In genomic region chr3:87047857-87048256, GRCh38 we compare ENCODE assay signal across 30 cellular contexts. TPM values are rescaled to one million over a fixed set of nuclear protein-coding genes. Genes with fewer than 3 reads are reported as not detected.
A peak's percentile ranks its signal among the peaks of the same experiment; 100 is the strongest.
DNase-seq lines count a peak whose midpoint lies in the region; ATAC-seq and TF ChIP-seq lines count a peak whose summit lies in the region.
"Had no signal": no experiment of that assay in that cellular context is flagged by ENCODE, and none has a peak within 500 bp of the region (broad histone marks: within the 10 kb centered on the region; RNA-seq: fewer than 3 reads in every experiment).

No MANE protein-coding gene starts in this region.

- no peaks in the 10 kb centered on the region for H3K79me2 ChIP-seq in neural progenitor cell (ENCODE audit: low read depth)
- H3K79me2 ChIP-seq: parathyroid adenoma had no signal

- no peaks in the 10 kb centered on the region for H3F3A ChIP-seq in neural progenitor cell (ENCODE audit: low read depth)

- no peaks in the 10 kb centered on the region for H3K9me3 Mint-ChIP-seq in neural progenitor cell
- H3K9me3 Mint-ChIP-seq: activated naive CD4-positive, alpha-beta T cell treated with anti-CD3 and anti-CD28 coated beads, Interleukin-2, amount 50 U/mL, for 24 hours; activated T-helper 2 cell treated with anti-CD3 and anti-CD28 coated beads, Interferon-gamma antibody, Interleukin-2, Interleukin-4, amounts not matched to agents 10 μg/mL and 5 μg/mL and 100 μg/mL, durations not matched to agents 14 hours and 24 hours and 36 hours had no signal

- peak overlapping the region; percentile 57 for H2AFZ ChIP-seq in neural progenitor cell (replicated peaks)
- H2AFZ ChIP-seq: parathyroid adenoma had no signal

- 58 to 67% (median 62%) methylated on average over 2 of the region's 2 CpGs for WGBS in heart left ventricle, 4 donors

- TF ChIP-seq CTCF in neural progenitor cell (IDR thresholded peaks at IDR 0.05) = no peak
- TF ChIP-seq CTCF in heart left ventricle (IDR thresholded peaks at IDR 0.05) = no peak

- H3K4me1 ChIP-seq in neural progenitor cell (no peaks in the 10 kb centered on the region), heart left ventricle (no peaks in the 10 kb centered on the region)
- H3K4me1 ChIP-seq: breast epithelium, Caco-2, lower lobe of right lung, parathyroid adenoma had no signal

- DNase-seq in neural progenitor cell (ENCODE audit: low spot score) = no peak
- no peak for DNase-seq in stimulated activated naive CD4-positive, alpha-beta T cell (lab: John Stamatoyannopoulos, UW)
- no peak for DNase-seq in MG63
- DNase-seq in AML-193 (lab: John Stamatoyannopoulos, UW) = no peak
- no peak for DNase-seq in heart left ventricle
- DNase-seq: activated CD8-positive, alpha-beta T cell treated with anti-CD3 and anti-CD28 coated beads for 36 hours; C1 segment of cervical spinal cord; Caco-2; DMS79; effector CD4-positive, alpha-beta T cell; foreskin melanocyte; GDM1; HCEC 1CT; kidney glomerular epithelial cell; lower lobe of right lung; MV-4-11; NCI-H510A; OCI-M1; right cardiac atrium; stimulated activated CD4-positive, alpha-beta T cell treated with anti-CD3 and anti-CD28 coated beads, Interleukin-2, amount 100 ng/mL, for 24 hours; trophoblast cell had no signal

- no peak overlapping the region for H3K9ac ChIP-seq in neural progenitor cell
- H3K9ac ChIP-seq: KMS-11, parathyroid adenoma had no signal

- intact Hi-C loops in heart left ventricle (cut with DNase I) = no loop called here

- no peak overlapping the region for H3K27ac ChIP-seq in neural progenitor cell
- H3K27ac ChIP-seq in heart left ventricle = no peak overlapping the region
- H3K27ac ChIP-seq: breast epithelium, KMS-11, lower lobe of right lung, parathyroid adenoma had no signal

- no peak overlapping the region for H3K4me3 Mint-ChIP-seq in neural progenitor cell
- H3K4me3 Mint-ChIP-seq: activated CD8-positive, alpha-beta T cell treated with anti-CD3 and anti-CD28 coated beads for 36 hours; activated naive CD4-positive, alpha-beta T cell treated with anti-CD3 and anti-CD28 coated beads, Interleukin-2, amount 50 U/mL, for 24 hours had no signal

- H3K27me3 Mint-ChIP-seq in neural progenitor cell (ENCODE audit: insufficient read depth, low read depth) = no peaks in the 10 kb centered on the region
- H3K27me3 Mint-ChIP-seq: activated naive CD4-positive, alpha-beta T cell treated with anti-CD3 and anti-CD28 coated beads, Interleukin-2, amount 50 U/mL, for 24 hours had no signal

- H4K20me1 ChIP-seq in neural progenitor cell (ENCODE audit: low read depth) = no peaks in the 10 kb centered on the region

- H3K36me3 Mint-ChIP-seq in neural progenitor cell = no peaks in the 10 kb centered on the region
- H3K36me3 Mint-ChIP-seq: activated naive CD4-positive, alpha-beta T cell treated with anti-CD3 and anti-CD28 coated beads, Interleukin-2, amount 50 U/mL, for 24 hours had no signal

- H3K36me3 ChIP-seq in neural progenitor cell (no peaks in the 10 kb centered on the region), MG63 (no peaks in the 10 kb centered on the region), heart left ventricle (no peaks in the 10 kb centered on the region)
- H3K36me3 ChIP-seq: breast epithelium, lower lobe of right lung had no signal

- ATAC-seq in GM18519 (IDR thresholded peaks at IDR 0.05; ENCODE audit: low FRiP score, unreplicated experiment) (peak; percentile 56), HG02763 (IDR thresholded peaks at IDR 0.05; ENCODE audit: unreplicated experiment) (peak; percentile 59), HG03469 (IDR thresholded peaks at IDR 0.05; ENCODE audit: unreplicated experiment) (peak; percentile 47), heart left ventricle (no peak)
- ATAC-seq: activated CD8-positive, alpha-beta T cell treated with anti-CD3 and anti-CD28 coated beads for 36 hours; lower lobe of right lung; right cardiac atrium had no signal

- no peaks in the 10 kb centered on the region for H3K9me3 ChIP-seq in neural progenitor cell (ENCODE audit: low read depth)
- H3K9me3 ChIP-seq in MG63 = no peaks in the 10 kb centered on the region
- H3K9me3 ChIP-seq in heart left ventricle = no peaks in the 10 kb centered on the region
- H3K9me3 ChIP-seq: breast epithelium, Caco-2, lower lobe of right lung had no signal

- H3K4me3 ChIP-seq in neural progenitor cell = no peak overlapping the region
- H3K4me3 ChIP-seq in MG63 = no peak overlapping the region
- H3K4me3 ChIP-seq in heart left ventricle = no peak overlapping the region
- H3K4me3 ChIP-seq: breast epithelium, lower lobe of right lung had no signal

- H3K27me3 ChIP-seq in neural progenitor cell = no peaks in the 10 kb centered on the region
- H3K27me3 ChIP-seq in MG63 = no peaks in the 10 kb centered on the region
- H3K27me3 ChIP-seq in heart left ventricle = no peaks in the 10 kb centered on the region
- H3K27me3 ChIP-seq: breast epithelium had no signal

- no peak overlapping the region for H3K27ac Mint-ChIP-seq in neural progenitor cell
- H3K27ac Mint-ChIP-seq: activated CD8-positive, alpha-beta T cell treated with anti-CD3 and anti-CD28 coated beads for 36 hours; activated naive CD4-positive, alpha-beta T cell treated with anti-CD3 and anti-CD28 coated beads, Interleukin-2, amount 50 U/mL, for 24 hours; activated T-helper 2 cell treated with anti-CD3 and anti-CD28 coated beads, Interferon-gamma antibody, Interleukin-2, Interleukin-4, amounts not matched to agents 10 μg/mL and 5 μg/mL and 100 μg/mL, durations not matched to agents 14 hours and 24 hours and 36 hours had no signal

- H3K4me1 Mint-ChIP-seq in neural progenitor cell = no peaks in the 10 kb centered on the region
- H3K4me1 Mint-ChIP-seq: activated naive CD4-positive, alpha-beta T cell treated with anti-CD3 and anti-CD28 coated beads, Interleukin-2, amount 50 U/mL, for 24 hours had no signal

- no peak overlapping the region for H3K4me2 ChIP-seq in neural progenitor cell
- H3K4me2 ChIP-seq: KMS-11 had no signal

- no peak for TF ChIP-seq POLR2A in heart left ventricle (IDR thresholded peaks at IDR 0.05)

RNA-seq across cellular contexts. Expression of gene VGLL3, which starts 56.9 kb away (rescaled TPM):
- 1.2 and 1.8 TPM in 2 replicates for total RNA-seq in neural progenitor cell (ENCODE audit: low replicate concordance)
- total RNA-seq in MG63 (2014; rRNA removed; shearing (Covaris generic); ENCODE audit: low replicate concordance) = 11.7 and 13.4 TPM in 2 replicates
- 10 to 100 TPM in 3 of 9 donors, 1 to 10 TPM in 6; 1.1 to 25.4 (median 6.3) TPM for total RNA-seq in heart left ventricle
- 1 to 10 TPM in 1 of 2 donors, under 1 TPM in 1; 0.65 to 1.9 TPM for polyA plus RNA-seq in heart left ventricle
- total RNA-seq: activated CD8-positive, alpha-beta T cell treated with anti-CD3 and anti-CD28 coated beads for 36 hours; activated T-helper 2 cell treated with anti-CD3 and anti-CD28 coated beads, Interferon-gamma antibody, Interleukin-2, Interleukin-4, amounts not matched to agents 10 μg/mL and 5 μg/mL and 100 μg/mL, durations not matched to agents 14 hours and 24 hours and 36 hours; T-helper 2 cell treated with Interferon-gamma antibody and Interleukin-4, amounts not matched to agents 100 ng/mL and 5 ng/mL, for 36 hours had no signal

Comparison
In these comparisons a context has a peak if more than half of its experiments do, and no peak if none do; other contexts are left out.
1. ATAC-seq: peak in GM18519 (single experiment), HG02763 (single experiment) and HG03469 (single experiment); none in heart left ventricle (0 of 4).